8 cellular contexts compared by ENCODE assay signal in genomic region chr11:67371549-67372231, GRCh38. TPM values are rescaled to one million over a fixed set of nuclear protein-coding genes. Genes with fewer than 3 reads are reported as not detected.
A peak's percentile ranks its signal among the peaks of the same experiment; 100 is the strongest.
DNase-seq lines count a peak whose midpoint lies in the region; ATAC-seq and TF ChIP-seq lines count a peak whose summit lies in the region.

No MANE protein-coding gene starts in this region.

- peak overlapping the region; percentile 69 for H3K27ac Mint-ChIP-seq in CD8-positive, alpha-beta T cell
- H3K27ac Mint-ChIP-seq in WTC11: no peak overlapping the region

- peaks cover 10% of the 10 kb centered on the region for H3K79me1 ChIP-seq in neuronal stem cell (ENCODE audit: low read depth, low read length)

- WGBS in neuronal stem cell (ENCODE audit: extremely low coverage in 2 of 2, insufficient read length in 2 of 2, insufficient replicate concordance in 1 of 2), 2 donors: no CpG with 5 or more reads among the region's 18 CpGs

- peak overlapping the region; percentile 96 for H3K18ac ChIP-seq in neuronal stem cell (ENCODE audit: low read length)

- in situ Hi-C loops in G401 (cut with HindIII; ENCODE audit: low sequenced_read_pairs): no loop called here

- peaks cover 2% of the 10 kb centered on the region for H3K36me3 Mint-ChIP-seq in CD8-positive, alpha-beta T cell
- no peaks in the 10 kb centered on the region for H3K36me3 Mint-ChIP-seq in WTC11

- no peaks in the 10 kb centered on the region for H3K9me3 ChIP-seq in CD8-positive, alpha-beta T cell (ENCODE audit: low read length)
- H3K9me3 ChIP-seq in neuronal stem cell (replicated peaks in 1 of 2; ENCODE audit: control insufficient read depth in 2 of 2, insufficient read depth in 1 of 2, low read depth in 1 of 2, low read length in 2 of 2): no peaks in the 10 kb centered on the region

- H3K4me1 ChIP-seq in CD8-positive, alpha-beta T cell (ENCODE audit: insufficient read depth, low read length): peaks cover 56% of the 10 kb centered on the region
- peaks cover 38 to 48% of the 10 kb centered on the region in 2 donors for H3K4me1 ChIP-seq in neuronal stem cell (ENCODE audit: control insufficient read depth in 2 of 2, insufficient read depth in 1 of 2, low read depth in 1 of 2, low read length in 2 of 2)

- H3K9me3 Mint-ChIP-seq in CD8-positive, alpha-beta T cell: no peaks in the 10 kb centered on the region
- H3K9me3 Mint-ChIP-seq in WTC11: no peaks in the 10 kb centered on the region

- TF ChIP-seq CTCF in CD8-positive, alpha-beta T cell (IDR thresholded peaks at IDR 0.05): no peak
- TF ChIP-seq CTCF in WTC11 (IDR thresholded peaks at IDR 0.05): no peak

- H3K23ac ChIP-seq in neuronal stem cell (ENCODE audit: low read depth, low read length, poor library complexity): peak overlapping the region; percentile 97

- H3K4me1 Mint-ChIP-seq in CD8-positive, alpha-beta T cell (ENCODE audit: low read depth): peaks cover 62% of the 10 kb centered on the region
- H3K4me1 Mint-ChIP-seq in WTC11: peaks cover 43% of the 10 kb centered on the region

- ATAC-seq in CD8-positive, alpha-beta T cell: peak; percentile 8
- ATAC-seq in WTC11 (peak; percentile 17), GM21737 (IDR thresholded peaks at IDR 0.05; ENCODE audit: unreplicated experiment) (no peak)

- H2BK120ac ChIP-seq in neuronal stem cell (ENCODE audit: low read depth, low read length): peak overlapping the region; percentile 97

- H4K91ac ChIP-seq in neuronal stem cell (ENCODE audit: low read depth, low read length, poor library complexity): peak overlapping the region; percentile 65

- POLR2A ChIA-PET in CD8-positive, alpha-beta T cell (lab: Charles Lee): interaction anchor here (0.9 to 3.8 kb wide), 4 partner anchors 18 to 29 kb away, joined by 3 to 35 read pairs (median 10); partner anchors contain the start of genes POLD4, PPP1CA and RAD9A
- POLR2A ChIA-PET in WTC11 (lab: Charles Lee): interaction anchor here (0.5 kb wide), 1 partner anchor 21 kb away, joined by 6 read pairs; no protein-coding TSS in a partner anchor

- H3K4ac ChIP-seq in neuronal stem cell (ENCODE audit: low read length): peak overlapping the region; percentile 93

- peak in 2 of 7 experiments; percentile 43 to 59 for DNase-seq in CD8-positive, alpha-beta T cell
- DNase-seq in HT-29 (ENCODE audit: low spot score) (peak; percentile 83), WTC11 (ENCODE audit: low spot score) (peak; percentile 48), fibroblast of peridontal ligament (ENCODE audit: extremely low read depth) (peak; percentile 55), neuronal stem cell (ENCODE audit: low spot score) (no peak), NCI-H2081 treated with DMSO at 0.1 percent for 48 hours (lab: John Stamatoyannopoulos, UW) (no peak), G401 (ENCODE audit: low spot score) (no peak)

- peaks cover 8% of the 10 kb centered on the region for H3K27me3 Mint-ChIP-seq in CD8-positive, alpha-beta T cell (ENCODE audit: low read depth)
- H3K27me3 Mint-ChIP-seq in WTC11 (ENCODE audit: low read depth): peaks cover 76% of the 10 kb centered on the region

- H3K27ac ChIP-seq in CD8-positive, alpha-beta T cell (ENCODE audit: low read depth, low read length): no peak overlapping the region
- no peak overlapping the region for H3K27ac ChIP-seq in neuronal stem cell (replicated peaks; ENCODE audit: low read length)

- no peak overlapping the region for H2BK5ac ChIP-seq in neuronal stem cell (ENCODE audit: low read length)

- peak overlapping the region; percentile 87 for H2AFZ ChIP-seq in neuronal stem cell (ENCODE audit: low read length)

- no peaks in the 10 kb centered on the region for H3K27me3 ChIP-seq in CD8-positive, alpha-beta T cell (ENCODE audit: insufficient read depth, low read length)
- peaks cover 0 to 6% (median 0%) of the 10 kb centered on the region in 3 experiments for H3K27me3 ChIP-seq in neuronal stem cell (ENCODE audit: control insufficient read depth in 3 of 3, insufficient read depth in 3 of 3, low read depth in 1 of 3, low read length in 3 of 3)

- intact Hi-C loops in CD8-positive, alpha-beta T cell (cut with DNase I, micrococcal nuclease): loop anchor here in 1 of 2 experiments (5.0 kb wide), 1 partner anchor 104 kb away; the partner anchor contains the start of gene GRK2

- peak overlapping the region; percentile 86 for H3K9ac ChIP-seq in neuronal stem cell (ENCODE audit: low read depth, low read length, poor library complexity)

- H3K4me3 ChIP-seq in CD8-positive, alpha-beta T cell (ENCODE audit: low read depth, low read length): no peak overlapping the region
- H3K4me3 ChIP-seq in neuronal stem cell (ENCODE audit: low read length in 2 of 2): peak overlapping the region; percentile 69 to 71

- H3K36me3 ChIP-seq in CD8-positive, alpha-beta T cell (ENCODE audit: insufficient read depth, low read length): no peaks in the 10 kb centered on the region
- no peaks in the 10 kb centered on the region for H3K36me3 ChIP-seq in neuronal stem cell (replicated peaks in 1 of 2; ENCODE audit: control insufficient read depth in 2 of 2, insufficient read depth in 2 of 2, low read length in 2 of 2)

- CTCF ChIA-PET in CD8-positive, alpha-beta T cell (lab: Charles Lee): interaction anchor here (0.8 to 40.7 kb wide), 8 partner anchors 7 to 115 kb away, joined by 3 to 1319 read pairs (median 4); partner anchors contain the start of genes CLCF1, POLD4 and RAD9A
- CTCF ChIA-PET in WTC11 (lab: Charles Lee): interaction anchor here (0.6 to 25.7 kb wide), 23 partner anchors 9 to 300 kb away, joined by 3 to 842 read pairs (median 5); partner anchors contain the start of genes POLD4, PPP1CA and RAD9A

- no peak overlapping the region for H4K8ac ChIP-seq in neuronal stem cell (ENCODE audit: low read depth, low read length)

- peak overlapping the region; percentile 66 for H2BK12ac ChIP-seq in neuronal stem cell (ENCODE audit: low read length)

- H3K14ac ChIP-seq in neuronal stem cell (ENCODE audit: low read length): peak overlapping the region; percentile 47

- H2BK15ac ChIP-seq in neuronal stem cell (ENCODE audit: low read length): peak overlapping the region; percentile 94

- peak overlapping the region; percentile 98 for H2AK5ac ChIP-seq in neuronal stem cell (ENCODE audit: low read depth, low read length)

- peak overlapping the region; percentile 86 for H3K4me3 Mint-ChIP-seq in CD8-positive, alpha-beta T cell
- peak overlapping the region; percentile 66 for H3K4me3 Mint-ChIP-seq in WTC11

- H3K4me2 ChIP-seq in neuronal stem cell (ENCODE audit: insufficient read depth, low read length, poor library complexity, severe bottlenecking): peak overlapping the region; percentile 67

TF ChIP-seq in WTC11, 78 proteins besides CTCF, POLR2A, EP300 and RAD21:
- TF ChIP-seq ZNF423 (CRISPR knock-in tag; IDR thresholded peaks at IDR 0.05) (peak; percentile 34; the same call in 1 of the 2 replicates), STAT6 (CRISPR knock-in tag; conservative IDR thresholded peaks at IDR 0.05; ENCODE audit: low read depth) (no peak)

RNA-seq across cellular contexts. Expression of gene CLCF1, which starts 1.7 kb away (rescaled TPM):
- total RNA-seq in CD8-positive, alpha-beta T cell: 1 to 10 TPM; 7.1 to 7.8 TPM
- 25.5 and 29.7 TPM in 2 replicates for total RNA-seq in HT-29 (2014; rRNA removed; shearing (Covaris generic))
- 0.48 to 0.92 TPM (median 0.92 TPM) in 3 replicates for total RNA-seq in WTC11 (2021)
- polyA plus RNA-seq in neuronal stem cell (2013, experiment 1 of 2): 3.4 TPM
- polyA plus RNA-seq in neuronal stem cell (2013, experiment 2 of 2): 3.3 TPM
- 1.9 and 4.2 TPM in 2 replicates for total RNA-seq in G401 (2014; rRNA removed; shearing (Covaris generic))

RNA-seq across cellular contexts. Expression of gene POLD4, which starts 18.3 kb away (rescaled TPM):
- total RNA-seq in CD8-positive, alpha-beta T cell: 10 to 100 TPM; 32.4 to 41.9 TPM
- total RNA-seq in HT-29 (2014; rRNA removed; shearing (Covaris generic)): 137 and 138 TPM in 2 replicates
- 30.3 to 38.3 TPM (median 37.7 TPM) in 3 replicates for total RNA-seq in WTC11 (2021)
- 11.9 TPM for polyA plus RNA-seq in neuronal stem cell (2013, experiment 1 of 2)
- 10.9 TPM for polyA plus RNA-seq in neuronal stem cell (2013, experiment 2 of 2)
- total RNA-seq in G401 (2014; rRNA removed; shearing (Covaris generic)): 15.2 and 19.4 TPM in 2 replicates

RNA-seq across cellular contexts. Expression of gene RAD9A, which starts 20.1 kb away (rescaled TPM):
- total RNA-seq in CD8-positive, alpha-beta T cell: 10 to 100 TPM; 13.7 to 14.1 TPM
- total RNA-seq in HT-29 (2014; rRNA removed; shearing (Covaris generic)): 35.2 and 38.4 TPM in 2 replicates
- 25.7 to 45.5 TPM (median 26.7 TPM) in 3 replicates for total RNA-seq in WTC11 (2021)
- 29.1 TPM for polyA plus RNA-seq in neuronal stem cell (2013, experiment 1 of 2)
- polyA plus RNA-seq in neuronal stem cell (2013, experiment 2 of 2): 29.1 TPM
- total RNA-seq in G401 (2014; rRNA removed; shearing (Covaris generic)): 20.3 and 38.1 TPM in 2 replicates

RNA-seq across cellular contexts. Expression of gene PPP1CA, which starts 30.0 kb away (rescaled TPM):
- 10 to 100 TPM; 40.5 to 42.2 TPM for total RNA-seq in CD8-positive, alpha-beta T cell
- total RNA-seq in HT-29 (2014; rRNA removed; shearing (Covaris generic)): 610 and 631 TPM in 2 replicates
- total RNA-seq in WTC11 (2021): 220 to 222 TPM (median 221 TPM) in 3 replicates
- polyA plus RNA-seq in neuronal stem cell (2013, experiment 1 of 2): 114 TPM
- 112 TPM for polyA plus RNA-seq in neuronal stem cell (2013, experiment 2 of 2)
- 319 TPM in 2 replicates for total RNA-seq in G401 (2014; rRNA removed; shearing (Covaris generic))

RNA-seq across cellular contexts. Expression of gene TBC1D10C, which starts 32.2 kb away (rescaled TPM):
- total RNA-seq in CD8-positive, alpha-beta T cell: 100 to 1,000 TPM; 197 to 201 TPM
- total RNA-seq in HT-29 (2014; rRNA removed; shearing (Covaris generic)): 0.15 TPM in 1 of 2 replicates, not detected in the other
- 0.72 to 1.0 TPM (median 0.96 TPM) in 3 replicates for total RNA-seq in WTC11 (2021)
- 0.36 TPM for polyA plus RNA-seq in neuronal stem cell (2013, experiment 1 of 2)
- 0.53 TPM for polyA plus RNA-seq in neuronal stem cell (2013, experiment 2 of 2)
- 0.10 and 0.31 TPM in 2 replicates for total RNA-seq in G401 (2014; rRNA removed; shearing (Covaris generic))

Comparison
In these comparisons a context has a peak if more than half of its experiments do, and no peak if none do; other contexts are left out.
1. DNase-seq: peak in HT-29 (single experiment), WTC11 (single experiment) and fibroblast of peridontal ligament (single experiment); none in neuronal stem cell (single experiment), NCI-H2081 treated with DMSO at 0.1 percent for 48 hours (single experiment) and G401 (single experiment).